8 cellular contexts compared by ENCODE assay signal in genomic region chr4:26379837-26380236, GRCh38.
"Had no signal": no experiment of that assay in that cellular context is flagged by ENCODE, and none has a peak within 500 bp of the region (broad histone marks: within the 10 kb centered on the region; RNA-seq: fewer than 3 reads in every experiment).

No MANE protein-coding gene starts in this region.

- H2AFZ ChIP-seq: GM23248 had no signal

- H3K27ac ChIP-seq: GM23248, HL-60 had no signal

- H3K9ac ChIP-seq: GM23248 had no signal

- DNase-seq: GM23248, GOT3, H7, HFFc6 had no signal

- H3K9me3 ChIP-seq: HAP-1 had no signal

- H3K36me3 ChIP-seq: HAP-1 had no signal

- FAIRE-seq: HepG2 had no signal

- H3K4me3 ChIP-seq: GM23248, HAP-1 had no signal

- ATAC-seq: HCT116, HepG2 had no signal
